In the genomic region with DNA sequence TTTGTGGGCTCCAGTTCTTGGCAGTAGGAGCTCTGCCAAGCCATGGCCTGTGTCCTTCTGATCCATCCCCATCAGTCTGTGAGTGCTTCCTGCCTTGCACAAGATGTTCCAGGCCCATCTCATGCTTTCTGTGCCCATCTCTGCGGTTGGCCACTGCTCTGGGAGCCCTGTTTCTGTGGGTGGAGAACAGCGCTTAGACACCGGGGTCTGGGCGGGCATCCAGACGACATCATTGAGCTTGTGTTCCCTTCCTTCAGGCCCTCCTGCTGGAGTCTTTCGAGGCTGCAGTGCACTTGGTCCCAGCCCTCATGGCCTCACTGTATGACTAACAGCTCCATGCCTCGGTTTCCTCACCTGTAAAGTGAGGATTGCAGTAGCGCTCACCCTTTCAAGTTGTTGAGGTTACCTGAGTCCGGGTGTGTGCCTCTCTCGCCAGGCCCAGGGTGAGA, we compare ENCODE assay signal across 15 cellular contexts. TPM values are rescaled to one million over a fixed set of nuclear protein-coding genes. Genes with fewer than 3 reads are reported as not detected.
DNase-seq lines count a peak whose midpoint lies in the region; ATAC-seq and TF ChIP-seq lines count a peak whose summit lies in the region.
"Had no signal": no experiment of that assay in that cellular context is flagged by ENCODE, and none has a peak within 500 bp of the region (broad histone marks: within the 10 kb centered on the region; RNA-seq: fewer than 3 reads in every experiment).

No MANE protein-coding gene starts in this region.

- no peaks in the 10 kb centered on the region for H3K27me3 Mint-ChIP-seq in activated naive CD4-positive, alpha-beta T cell treated with anti-CD3 and anti-CD28 coated beads, Interleukin-2, amount 50 U/mL, for 24 hours
- no peaks in the 10 kb centered on the region for H3K27me3 Mint-ChIP-seq in activated T-helper 17 cell treated with anti-CD3 and anti-CD28 coated beads, Interleukin-2, amount 50 U/mL, for 72 hours
- H3K27me3 Mint-ChIP-seq: B cell had no signal

- TF ChIP-seq CTCF in testis (IDR thresholded peaks at IDR 0.05): no peak
- TF ChIP-seq CTCF in gastroesophageal sphincter (IDR thresholded peaks at IDR 0.05): no peak

- H3K27ac Mint-ChIP-seq in activated naive CD4-positive, alpha-beta T cell treated with anti-CD3 and anti-CD28 coated beads, Interleukin-2, amount 50 U/mL, for 24 hours: peak overlapping the region; percentile 74
- H3K27ac Mint-ChIP-seq in activated T-helper 17 cell treated with anti-CD3 and anti-CD28 coated beads, Interleukin-2, amount 50 U/mL, for 72 hours: peak overlapping the region; percentile 87
- H3K27ac Mint-ChIP-seq: B cell; stimulated activated effector memory CD8-positive, alpha-beta T cell treated with anti-CD3 and anti-CD28 coated beads, Interleukin-12 subunit alpha, Interleukin-12 subunit beta, amount 100 ng/mL, for 72 hours had no signal

- no peaks in the 10 kb centered on the region for H3K27me3 ChIP-seq in testis
- no peaks in the 10 kb centered on the region for H3K27me3 ChIP-seq in gastroesophageal sphincter

- H3K9me3 ChIP-seq in testis (no peaks in the 10 kb centered on the region), gastroesophageal sphincter (no peaks in the 10 kb centered on the region)

- H3K27ac ChIP-seq in testis: no peak overlapping the region
- H3K27ac ChIP-seq in gastroesophageal sphincter: no peak overlapping the region

- H3K4me3 ChIP-seq in testis (no peak overlapping the region), gastroesophageal sphincter (no peak overlapping the region)

- TF ChIP-seq POLR2A in testis (IDR thresholded peaks at IDR 0.05) (no peak), gastroesophageal sphincter (IDR thresholded peaks at IDR 0.05) (no peak)

- H3K9me3 Mint-ChIP-seq in activated naive CD4-positive, alpha-beta T cell treated with anti-CD3 and anti-CD28 coated beads, Interleukin-2, amount 50 U/mL, for 24 hours: no peaks in the 10 kb centered on the region
- H3K9me3 Mint-ChIP-seq in activated T-helper 17 cell treated with anti-CD3 and anti-CD28 coated beads, Interleukin-2, amount 50 U/mL, for 72 hours: peaks cover 4% of the 10 kb centered on the region
- H3K9me3 Mint-ChIP-seq: stimulated activated effector memory CD8-positive, alpha-beta T cell treated with anti-CD3 and anti-CD28 coated beads, Interleukin-12 subunit alpha, Interleukin-12 subunit beta, amount 100 ng/mL, for 72 hours had no signal

- DNase-seq in activated naive CD4-positive, alpha-beta T cell treated with Interleukin-2 at 50 U/mL for 16 hours: no peak
- DNase-seq in medulla oblongata (ENCODE audit: extremely low spot score): peak; percentile 49
- peak; percentile 13 for DNase-seq in testis
- DNase-seq in NCI-H2196 treated with DMSO at 0.1 percent for 48 hours (lab: John Stamatoyannopoulos, UW; ENCODE audit: unreplicated experiment): no peak
- DNase-seq: activated CD4-positive, alpha-beta T cell treated with anti-CD3 and anti-CD28 coated beads for 4 hours; DMS79 treated with DMSO at 0.1 percent for 48 hours; NCI-H1105; stimulated activated CD4-positive, alpha-beta T cell treated with anti-CD3 and anti-CD28 coated beads, Interleukin-4, amount 100 ng/mL, for 1 hour had no signal

- no peaks in the 10 kb centered on the region for H3K36me3 ChIP-seq in testis (ENCODE audit: low read depth, missing control alignments)
- H3K36me3 ChIP-seq in gastroesophageal sphincter: no peaks in the 10 kb centered on the region

- intact Hi-C loops in testis (cut with DNase I; ENCODE audit: low total_unique reads): no loop called here

- H3K4me1 ChIP-seq in testis (no peaks in the 10 kb centered on the region), gastroesophageal sphincter (no peaks in the 10 kb centered on the region)

- TF ChIP-seq EP300 in gastroesophageal sphincter (IDR thresholded peaks at IDR 0.05): no peak

- H3K36me3 Mint-ChIP-seq in activated naive CD4-positive, alpha-beta T cell treated with anti-CD3 and anti-CD28 coated beads, Interleukin-2, amount 50 U/mL, for 24 hours: peaks cover 16% of the 10 kb centered on the region
- peaks cover 77% of the 10 kb centered on the region for H3K36me3 Mint-ChIP-seq in activated T-helper 17 cell treated with anti-CD3 and anti-CD28 coated beads, Interleukin-2, amount 50 U/mL, for 72 hours (ENCODE audit: low read depth)

- peaks cover 53% of the 10 kb centered on the region for H3K4me1 Mint-ChIP-seq in activated naive CD4-positive, alpha-beta T cell treated with anti-CD3 and anti-CD28 coated beads, Interleukin-2, amount 50 U/mL, for 24 hours
- peaks cover 24% of the 10 kb centered on the region for H3K4me1 Mint-ChIP-seq in activated T-helper 17 cell treated with anti-CD3 and anti-CD28 coated beads, Interleukin-2, amount 50 U/mL, for 72 hours
- H3K4me1 Mint-ChIP-seq: B cell had no signal

- no peak overlapping the region for H3K4me3 Mint-ChIP-seq in activated naive CD4-positive, alpha-beta T cell treated with anti-CD3 and anti-CD28 coated beads, Interleukin-2, amount 50 U/mL, for 24 hours
- no peak overlapping the region for H3K4me3 Mint-ChIP-seq in activated T-helper 17 cell treated with anti-CD3 and anti-CD28 coated beads, Interleukin-2, amount 50 U/mL, for 72 hours
- H3K4me3 Mint-ChIP-seq: B cell; stimulated activated effector memory CD8-positive, alpha-beta T cell treated with anti-CD3 and anti-CD28 coated beads, Interleukin-12 subunit alpha, Interleukin-12 subunit beta, amount 100 ng/mL, for 72 hours had no signal

- ATAC-seq in activated T-helper 17 cell treated with anti-CD3 and anti-CD28 coated beads, Interleukin-2, amount 50 U/mL, for 72 hours (replicated peaks): no peak
- ATAC-seq in GM19023 (IDR thresholded peaks at IDR 0.05; ENCODE audit: unreplicated experiment) (no peak), gastroesophageal sphincter (no peak)
- ATAC-seq: stimulated activated effector memory CD8-positive, alpha-beta T cell treated with anti-CD3 and anti-CD28 coated beads, Interleukin-12 subunit alpha, Interleukin-12 subunit beta, amount 100 ng/mL, for 72 hours had no signal

- WGBS in testis, 2 donors: 70 to 82% methylated on average over 9 to 10 of the region's 10 CpGs
- no CpG with 5 or more reads among the region's 10 CpGs for WGBS in gastroesophageal sphincter (ENCODE audit: low coverage in 1 of 2), 2 donors

RNA-seq across cellular contexts. Expression of a gene that starts 14.9 kb away (rescaled TPM):
- total RNA-seq in activated T-helper 17 cell treated with anti-CD3 and anti-CD28 coated beads, Interleukin-2, amount 50 U/mL, for 72 hours: 10 to 100 TPM; 83.6 to 87.3 TPM
- 100 to 1,000 TPM; 138 to 147 TPM for total RNA-seq in testis
- polyA plus RNA-seq in testis (ENCODE audit: insufficient read depth, low read depth, low replicate concordance): 99.4 TPM
- 10 to 100 TPM; 78.5 to 82.2 (median 80.1) TPM for total RNA-seq in gastroesophageal sphincter

RNA-seq across cellular contexts. Expression of a gene that starts 22.6 kb away (rescaled TPM):
- total RNA-seq in activated T-helper 17 cell treated with anti-CD3 and anti-CD28 coated beads, Interleukin-2, amount 50 U/mL, for 72 hours: 10 to 100 TPM; 45.4 to 68.4 TPM
- total RNA-seq in testis (100 to 1,000 TPM; 282 to 537 TPM), gastroesophageal sphincter (1 to 10 TPM in 3 of 4 donors, not detected in 1; 1.5 to 4.7 (median 2.1) TPM)
- 172 TPM for polyA plus RNA-seq in testis (ENCODE audit: insufficient read depth, low read depth, low replicate concordance)
- total RNA-seq: dermis microvascular lymphatic vessel endothelial cell had no signal

RNA-seq across cellular contexts. Expression of a gene that starts 52.9 kb away (rescaled TPM):
- total RNA-seq in activated T-helper 17 cell treated with anti-CD3 and anti-CD28 coated beads, Interleukin-2, amount 50 U/mL, for 72 hours: 100 to 1,000 TPM in 1 of 2 donors, 10 to 100 TPM in 1; 56.0 to 197 TPM
- total RNA-seq in testis (100 to 1,000 TPM; 148 to 152 TPM), gastroesophageal sphincter (10 to 100 TPM; 58.8 to 81.6 (median 75.2) TPM)
- 99.3 TPM for polyA plus RNA-seq in testis (ENCODE audit: insufficient read depth, low read depth, low replicate concordance)

Comparison
In these comparisons a context has a peak if more than half of its experiments do, and no peak if none do; other contexts are left out.
1. DNase-seq: peak in medulla oblongata (single experiment) and testis (single experiment); none in activated naive CD4-positive, alpha-beta T cell treated with Interleukin-2 at 50 U/mL for 16 hours (single experiment) and NCI-H2196 treated with DMSO at 0.1 percent for 48 hours (single experiment).
2. RNA of a gene that starts 22.6 kb away (total RNA-seq): 282 to 537 TPM in testis and 45.4 to 68.4 TPM in activated T-helper 17 cell treated with anti-CD3 and anti-CD28 coated beads, Interleukin-2, amount 50 U/mL, for 72 hours; 1.5 to 4.7 TPM in gastroesophageal sphincter; every median in the first group is over 4 times any median in the second.